Comparison of ENCODE assay signal across 22 cellular contexts in the genomic region with DNA sequence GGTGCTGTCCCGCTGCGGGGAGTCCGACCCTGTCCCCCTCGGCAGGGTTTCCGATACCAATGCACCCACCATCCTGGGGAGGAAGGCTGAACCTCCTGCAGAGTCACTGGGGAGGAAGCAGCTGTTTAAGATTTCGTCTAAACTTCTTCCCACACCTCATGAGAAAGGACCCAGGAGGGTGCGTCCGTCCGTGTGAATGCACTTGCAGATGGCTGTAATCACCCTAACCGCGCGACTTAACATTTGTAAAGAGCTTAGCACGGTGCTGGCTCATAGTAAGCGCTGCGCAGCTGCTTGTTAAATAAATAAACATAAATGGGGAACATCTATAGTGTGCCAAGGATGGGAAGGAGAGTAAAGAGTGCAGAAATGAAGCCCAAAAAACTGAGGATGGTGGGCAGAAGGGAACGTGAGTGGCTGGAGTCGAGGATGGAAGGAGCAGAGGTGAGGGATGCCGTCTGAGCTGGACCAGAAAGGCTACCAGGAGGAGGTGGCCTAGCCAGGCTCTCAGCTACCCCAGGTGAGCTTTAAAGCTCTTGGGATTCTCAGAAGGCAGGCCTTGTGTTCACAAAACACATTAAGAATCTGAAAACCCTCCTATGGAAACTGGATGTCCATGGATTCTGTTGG. TPM values are rescaled to one million over a fixed set of nuclear protein-coding genes. Genes with fewer than 3 reads are reported as not detected.
DNase-seq lines count a peak whose midpoint lies in the region; ATAC-seq and TF ChIP-seq lines count a peak whose summit lies in the region.
"Had no signal": no experiment of that assay in that cellular context is flagged by ENCODE, and none has a peak within 500 bp of the region (broad histone marks: within the 10 kb centered on the region; RNA-seq: fewer than 3 reads in every experiment).

No MANE protein-coding gene starts in this region.

- peaks cover 3% of the 10 kb centered on the region for H3K4me1 Mint-ChIP-seq in activated T-cell treated with anti-CD3 and anti-CD28 coated beads, Interleukin-2, amount 50 U/mL, for 24 hours (ENCODE audit: low read depth)
- H3K4me1 Mint-ChIP-seq in activated T-cell treated with anti-CD3 and anti-CD28 coated beads, Interleukin-2, amount 50 U/mL, for 4 hours (ENCODE audit: low read depth) = no peaks in the 10 kb centered on the region
- H3K4me1 Mint-ChIP-seq: CD8-positive, alpha-beta memory T cell had no signal

- TF ChIP-seq CTCF in fibroblast of lung (conservative IDR thresholded peaks at IDR 0.05 in 1 of 2, IDR thresholded peaks at IDR 0.05 in 1 of 2; ENCODE audit: low read depth in 1 of 2, low read length in 2 of 2) (no peak), spleen (IDR thresholded peaks at IDR 0.05 in 8 of 11, conservative IDR thresholded peaks at IDR 0.05 in 3 of 11) (no peak)

- H3K36me3 ChIP-seq in fibroblast of lung (ENCODE audit: control insufficient read depth, insufficient read depth, low read length) (no peaks in the 10 kb centered on the region), spleen (no peaks in the 10 kb centered on the region)
- H3K36me3 ChIP-seq: upper lobe of left lung had no signal

- WGBS in spleen, 5 donors = 11 to 15% (median 15%) methylated on average over 18 of the region's 18 CpGs

- TF ChIP-seq POLR2A in spleen (IDR thresholded peaks at IDR 0.05) = no peak

- H3K27me3 ChIP-seq in fibroblast of lung (ENCODE audit: control insufficient read depth, insufficient read depth, low read length) = peaks cover 13% of the 10 kb centered on the region
- peaks cover 0 to 99% (median 17%) of the 10 kb centered on the region in 7 donors for H3K27me3 ChIP-seq in spleen (replicated peaks in 1 of 7)

- no peak overlapping the region for H3K4me2 ChIP-seq in fibroblast of lung (ENCODE audit: extremely low read depth, insufficient read depth, low read length)
- H3K4me2 ChIP-seq: A549, PC-9 had no signal

- no peak overlapping the region for H2AFZ ChIP-seq in fibroblast of lung (ENCODE audit: low read length)
- H2AFZ ChIP-seq: PC-9 had no signal

- no peaks in the 10 kb centered on the region for H3K79me2 ChIP-seq in fibroblast of lung (ENCODE audit: control insufficient read depth, insufficient read depth, low read length)

- no peak overlapping the region for H3K4me3 Mint-ChIP-seq in activated T-cell treated with anti-CD3 and anti-CD28 coated beads, Interleukin-2, amount 50 U/mL, for 24 hours
- no peak overlapping the region for H3K4me3 Mint-ChIP-seq in activated T-cell treated with anti-CD3 and anti-CD28 coated beads, Interleukin-2, amount 50 U/mL, for 4 hours
- H3K4me3 Mint-ChIP-seq: activated naive CD8-positive, alpha-beta T cell treated with anti-CD3 and anti-CD28 coated beads, Interleukin-2, amount 50 U/mL, for 24 hours had no signal

- H3K36me3 Mint-ChIP-seq in activated T-cell treated with anti-CD3 and anti-CD28 coated beads, Interleukin-2, amount 50 U/mL, for 24 hours (ENCODE audit: low read depth) = no peaks in the 10 kb centered on the region
- no peaks in the 10 kb centered on the region for H3K36me3 Mint-ChIP-seq in activated T-cell treated with anti-CD3 and anti-CD28 coated beads, Interleukin-2, amount 50 U/mL, for 4 hours (ENCODE audit: insufficient read depth)
- H3K36me3 Mint-ChIP-seq: CD8-positive, alpha-beta memory T cell had no signal

- ATAC-seq in activated T-cell treated with anti-CD3 and anti-CD28 coated beads, Interleukin-2, amount 50 U/mL, for 4 hours = no peak
- ATAC-seq in GM18517 (IDR thresholded peaks at IDR 0.05; ENCODE audit: unreplicated experiment) = no peak
- ATAC-seq: A549 had no signal

- no peak overlapping the region for H3K9ac ChIP-seq in fibroblast of lung (ENCODE audit: insufficient read depth, low read length)

- H3K27ac Mint-ChIP-seq in activated T-cell treated with anti-CD3 and anti-CD28 coated beads, Interleukin-2, amount 50 U/mL, for 24 hours = no peak overlapping the region
- H3K27ac Mint-ChIP-seq: activated naive CD8-positive, alpha-beta T cell treated with anti-CD3 and anti-CD28 coated beads, Interleukin-2, amount 50 U/mL, for 24 hours; progenitor cell of endocrine pancreas had no signal

- H4K20me1 ChIP-seq in fibroblast of lung (ENCODE audit: control insufficient read depth, extremely low read depth, insufficient read depth, low read length) = no peaks in the 10 kb centered on the region

- H3K27me3 Mint-ChIP-seq in activated T-cell treated with anti-CD3 and anti-CD28 coated beads, Interleukin-2, amount 50 U/mL, for 24 hours = peaks cover 92% of the 10 kb centered on the region
- peaks cover 80% of the 10 kb centered on the region for H3K27me3 Mint-ChIP-seq in activated T-cell treated with anti-CD3 and anti-CD28 coated beads, Interleukin-2, amount 50 U/mL, for 4 hours (ENCODE audit: low read depth)

- no peaks in the 10 kb centered on the region for H3K9me3 ChIP-seq in fibroblast of lung (ENCODE audit: control insufficient read depth, insufficient read depth, low read depth, low read length)
- no peaks in the 10 kb centered on the region for H3K9me3 ChIP-seq in spleen
- H3K9me3 ChIP-seq: A549, upper lobe of left lung had no signal

- H3K4me3 ChIP-seq in fibroblast of lung (replicated peaks in 1 of 4; ENCODE audit: control extremely low read depth in 1 of 4, insufficient read depth in 1 of 4, low read depth in 3 of 4, low read length in 4 of 4) = no peak overlapping the region
- no peak overlapping the region for H3K4me3 ChIP-seq in spleen
- H3K4me3 ChIP-seq: A549, PC-9, upper lobe of left lung had no signal

- DNase-seq in activated T-cell treated with anti-CD3 and anti-CD28 coated beads, Interleukin-2, amount 50 U/mL, for 24 hours = peak; percentile 11
- no peak for DNase-seq in activated T-cell treated with anti-CD3 and anti-CD28 coated beads, Interleukin-2, amount 50 U/mL, for 4 hours
- peak; percentile 47 for DNase-seq in NCI-H345 (lab: John Stamatoyannopoulos, UW)
- DNase-seq in fibroblast of lung (ENCODE audit: low read depth in 2 of 2) = peak; percentile 61 to 69
- DNase-seq in spleen = peak; percentile 56
- DNase-seq in NCI-H187 treated with DMSO at 0.1 percent for 48 hours (lab: John Stamatoyannopoulos, UW) = no peak
- DNase-seq in AG08396 (ENCODE audit: low spot score) = no peak
- DNase-seq: activated CD4-positive, alpha-beta T cell treated with anti-CD3 and anti-CD28 coated beads, Interleukin-2, amount 50 U/mL, for 48 hours; CD8-positive, alpha-beta memory T cell; central memory CD4-positive, alpha-beta T cell; effector memory CD4-positive, alpha-beta T cell; Karpas-422; NCI-H1417 treated with DMSO at 0.1 percent for 48 hours; NCI-H446 treated with DMSO at 0.1 percent for 48 hours; stimulated activated CD4-positive, alpha-beta T cell treated with anti-CD3 and anti-CD28 coated beads, Interleukin-12 subunit alpha, Interleukin-12 subunit beta, amount 100 ng/mL, for 4 hours; stimulated activated naive CD4-positive, alpha-beta T cell treated with Interleukin-2 at 50 U/mL for 16 hours had no signal

- H3K27ac ChIP-seq in fibroblast of lung (ENCODE audit: insufficient read depth, low read length) (no peak overlapping the region), spleen (peak overlapping the region in 2 of 8 donors; percentile 40 to 54)
- H3K27ac ChIP-seq: A549, PC-9, upper lobe of left lung had no signal

- H3K4me1 ChIP-seq in fibroblast of lung (ENCODE audit: control insufficient read depth, extremely low read depth, insufficient read depth, low read length) = no peaks in the 10 kb centered on the region
- peaks cover 0 to 41% (median 21%) of the 10 kb centered on the region in 6 donors for H3K4me1 ChIP-seq in spleen
- H3K4me1 ChIP-seq: A549 had no signal

- H3K9me3 Mint-ChIP-seq in activated T-cell treated with anti-CD3 and anti-CD28 coated beads, Interleukin-2, amount 50 U/mL, for 24 hours = no peaks in the 10 kb centered on the region
- no peaks in the 10 kb centered on the region for H3K9me3 Mint-ChIP-seq in activated T-cell treated with anti-CD3 and anti-CD28 coated beads, Interleukin-2, amount 50 U/mL, for 4 hours
- H3K9me3 Mint-ChIP-seq: activated naive CD8-positive, alpha-beta T cell treated with anti-CD3 and anti-CD28 coated beads, Interleukin-2, amount 50 U/mL, for 24 hours; CD8-positive, alpha-beta memory T cell had no signal

- intact Hi-C loops in spleen (cut with DNase I; ENCODE audit: low total_unique reads) = no loop called here

RNA-seq across cellular contexts. Expression of gene ANO1, which starts 4.8 kb away (rescaled TPM):
- under 1 TPM; 0.14 to 0.20 (median 0.16) TPM for total RNA-seq in activated T-cell treated with anti-CD3 and anti-CD28 coated beads, Interleukin-2, amount 50 U/mL, for 4 hours
- 0.26 and 0.99 TPM in 2 replicates for total RNA-seq in fibroblast of lung
- 1.9 and 4.1 TPM in 2 replicates for polyA plus RNA-seq in fibroblast of lung
- polyA plus RNA-seq in fibroblast of lung (2012) = 3.0 and 5.7 TPM in 2 replicates
- polyA minus RNA-seq in fibroblast of lung (ENCODE audit: low replicate concordance) = 4.1 and 16.0 TPM in 2 replicates
- 1 to 10 TPM in 1 of 7 donors, under 1 TPM in 6; 0.51 to 1.2 (median 0.79) TPM for total RNA-seq in spleen
- polyA plus RNA-seq in spleen = under 1 TPM; 0.22 to 0.48 (median 0.42) TPM
- total RNA-seq: CD8-positive, alpha-beta memory T cell had no signal
- polyA plus RNA-seq: CD8-positive, alpha-beta memory T cell had no signal

Comparison
In these comparisons a context has a peak if more than half of its experiments do, and no peak if none do; other contexts are left out.
1. DNase-seq: peak in activated T-cell treated with anti-CD3 and anti-CD28 coated beads, Interleukin-2, amount 50 U/mL, for 24 hours (single experiment), NCI-H345 (single experiment), fibroblast of lung (2 of 2) and spleen (single experiment); none in activated T-cell treated with anti-CD3 and anti-CD28 coated beads, Interleukin-2, amount 50 U/mL, for 4 hours (single experiment), NCI-H187 treated with DMSO at 0.1 percent for 48 hours (single experiment) and AG08396 (single experiment).